Comparison of ENCODE assay signal across 18 cellular contexts in genomic region chr20:4009305-4009704, GRCh38. TPM values are rescaled to one million over a fixed set of nuclear protein-coding genes. Genes with fewer than 3 reads are reported as not detected.
A peak's percentile ranks its signal among the peaks of the same experiment; 100 is the strongest.
DNase-seq lines count a peak whose midpoint lies in the region; ATAC-seq and TF ChIP-seq lines count a peak whose summit lies in the region.
"Had no signal": no experiment of that assay in that cellular context is flagged by ENCODE, and none has a peak within 500 bp of the region (broad histone marks: within the 10 kb centered on the region; RNA-seq: fewer than 3 reads in every experiment).

No MANE protein-coding gene starts in this region.

- no peak for ATAC-seq in GM21737 (IDR thresholded peaks at IDR 0.05; ENCODE audit: unreplicated experiment)

- H3K36me3 Mint-ChIP-seq in HFFc6 (ENCODE audit: low read depth), result peaks cover 15% of the 10 kb centered on the region
- H3K36me3 Mint-ChIP-seq in dendritic cell treated with granulocyte-macrophage colony-stimulating factor and Interleukin-4, amounts not matched to agents 40 ng/mL and 50 ng/mL, for 4 days (ENCODE audit: low read depth), result peaks cover 54% of the 10 kb centered on the region
- peaks cover 18% of the 10 kb centered on the region for H3K36me3 Mint-ChIP-seq in mesothelial cell of epicardium

- intact Hi-C loops in dendritic cell treated with granulocyte-macrophage colony-stimulating factor and Interleukin-4, amounts not matched to agents 40 ng/mL and 50 ng/mL, for 4 days (cut with micrococcal nuclease), result no loop called here

- no peak overlapping the region for H3K4me3 Mint-ChIP-seq in HFFc6
- H3K4me3 Mint-ChIP-seq in dendritic cell treated with granulocyte-macrophage colony-stimulating factor and Interleukin-4, amounts not matched to agents 40 ng/mL and 50 ng/mL, for 4 days, result no peak overlapping the region
- H3K4me3 Mint-ChIP-seq in mesothelial cell of epicardium, result no peak overlapping the region
- H3K4me3 Mint-ChIP-seq: CD4-positive, alpha-beta T cell had no signal

- H3K36me3 ChIP-seq in SK-N-MC (ENCODE audit: insufficient read depth, low read length) (0 out of 2 replicates have a peak, but pooled peaks cover 5% of the 10 kb centered on the region), neutrophil (peaks cover 19% of the 10 kb centered on the region)

- TF ChIP-seq CTCF in HFFc6 (IDR thresholded peaks at IDR 0.05) (no peak), neutrophil (IDR thresholded peaks at IDR 0.05) (no peak), mesothelial cell of epicardium (IDR thresholded peaks at IDR 0.05; ENCODE audit: unreplicated experiment) (no peak)

- no peaks in the 10 kb centered on the region for H3K27me3 ChIP-seq in neutrophil

- no peaks in the 10 kb centered on the region for H3K9me3 Mint-ChIP-seq in HFFc6
- H3K9me3 Mint-ChIP-seq in dendritic cell treated with granulocyte-macrophage colony-stimulating factor and Interleukin-4, amounts not matched to agents 40 ng/mL and 50 ng/mL, for 4 days, result no peaks in the 10 kb centered on the region
- peaks cover 4% of the 10 kb centered on the region for H3K9me3 Mint-ChIP-seq in mesothelial cell of epicardium
- H3K9me3 Mint-ChIP-seq: CD4-positive, alpha-beta T cell had no signal

- no peak for DNase-seq in HFFc6
- no peak for DNase-seq in SK-N-MC (ENCODE audit: low read depth, low spot score)
- no peak for DNase-seq in mesothelial cell of epicardium (ENCODE audit: low spot score in 2 of 2, unreplicated experiment in 2 of 2)
- DNase-seq in stimulated activated CD4-positive, alpha-beta T cell treated with anti-CD3 and anti-CD28 coated beads, Interleukin-12 subunit alpha, Interleukin-12 subunit beta, amount 100 ng/mL, for 4 hours, result no peak
- no peak for DNase-seq in glomerular visceral epithelial cell (ENCODE audit: extremely low spot score)
- DNase-seq: CD4-positive, alpha-beta T cell; DND-41; HCEC 1CT; KBM-7; NCI-H1105; NCI-H1694 treated with DMSO at 0.1 percent for 48 hours; NCI-H2107; NCI-H2227 treated with DMSO at 0.1 percent for 48 hours; NCI-H524; SIG-M5 had no signal

- H3K27ac ChIP-seq in SK-N-MC (peak overlapping the region; percentile 57), neutrophil (peak overlapping the region; percentile 99)

- H3K9me3 ChIP-seq in SK-N-MC (ENCODE audit: low read depth, low read length), result no peaks in the 10 kb centered on the region
- H3K9me3 ChIP-seq in neutrophil, result no peaks in the 10 kb centered on the region

- no peak overlapping the region for H3K9ac ChIP-seq in SK-N-MC (ENCODE audit: insufficient read length)

- H3K27ac Mint-ChIP-seq in HFFc6 (peak overlapping the region; percentile 34; the same call in 1 of the 2 replicates), mesothelial cell of epicardium (no peak overlapping the region)
- peak overlapping the region; percentile 4 for H3K27ac Mint-ChIP-seq in dendritic cell treated with granulocyte-macrophage colony-stimulating factor and Interleukin-4, amounts not matched to agents 40 ng/mL and 50 ng/mL, for 4 days
- H3K27ac Mint-ChIP-seq: CD4-positive, alpha-beta T cell had no signal

- H3K4me3 ChIP-seq in SK-N-MC (no peak overlapping the region), neutrophil (ENCODE audit: low read depth in 1 of 2, low read length in 1 of 2) (peak overlapping the region in 1 of 2 experiments; percentile 87)

- H3K4me1 Mint-ChIP-seq in HFFc6 (ENCODE audit: low read depth) (peaks cover 59% of the 10 kb centered on the region), mesothelial cell of epicardium (peaks cover 31% of the 10 kb centered on the region)
- peaks cover 59% of the 10 kb centered on the region for H3K4me1 Mint-ChIP-seq in dendritic cell treated with granulocyte-macrophage colony-stimulating factor and Interleukin-4, amounts not matched to agents 40 ng/mL and 50 ng/mL, for 4 days (ENCODE audit: low read depth)

- H3K27me3 Mint-ChIP-seq in HFFc6 (ENCODE audit: insufficient read depth) (no peaks in the 10 kb centered on the region), mesothelial cell of epicardium (ENCODE audit: low read depth) (no peaks in the 10 kb centered on the region)
- H3K27me3 Mint-ChIP-seq in dendritic cell treated with granulocyte-macrophage colony-stimulating factor and Interleukin-4, amounts not matched to agents 40 ng/mL and 50 ng/mL, for 4 days, result no peaks in the 10 kb centered on the region
- H3K27me3 Mint-ChIP-seq: CD4-positive, alpha-beta T cell had no signal

- peaks cover 78 to 90% of the 10 kb centered on the region in 2 experiments for H3K4me1 ChIP-seq in neutrophil (ENCODE audit: control insufficient read depth in 1 of 2, insufficient read depth in 1 of 2, low read depth in 1 of 2, low read length in 1 of 2)

RNA-seq across cellular contexts. Expression of gene RNF24, which starts 6.1 kb away (rescaled TPM):
- 10 to 100 TPM; 21.3 to 26.6 (median 24.7) TPM for total RNA-seq in HFFc6 (2021; fragmentation: NEBNext Ultra II Directional; extraction: Animal tissue kit (Norgen Biotek cat#: 25700))
- 45.5 to 50.6 TPM (median 47.0 TPM) in 3 replicates for total RNA-seq in mesothelial cell of epicardium
